Comparison of ENCODE assay signal across 25 cellular contexts in the genomic region with DNA sequence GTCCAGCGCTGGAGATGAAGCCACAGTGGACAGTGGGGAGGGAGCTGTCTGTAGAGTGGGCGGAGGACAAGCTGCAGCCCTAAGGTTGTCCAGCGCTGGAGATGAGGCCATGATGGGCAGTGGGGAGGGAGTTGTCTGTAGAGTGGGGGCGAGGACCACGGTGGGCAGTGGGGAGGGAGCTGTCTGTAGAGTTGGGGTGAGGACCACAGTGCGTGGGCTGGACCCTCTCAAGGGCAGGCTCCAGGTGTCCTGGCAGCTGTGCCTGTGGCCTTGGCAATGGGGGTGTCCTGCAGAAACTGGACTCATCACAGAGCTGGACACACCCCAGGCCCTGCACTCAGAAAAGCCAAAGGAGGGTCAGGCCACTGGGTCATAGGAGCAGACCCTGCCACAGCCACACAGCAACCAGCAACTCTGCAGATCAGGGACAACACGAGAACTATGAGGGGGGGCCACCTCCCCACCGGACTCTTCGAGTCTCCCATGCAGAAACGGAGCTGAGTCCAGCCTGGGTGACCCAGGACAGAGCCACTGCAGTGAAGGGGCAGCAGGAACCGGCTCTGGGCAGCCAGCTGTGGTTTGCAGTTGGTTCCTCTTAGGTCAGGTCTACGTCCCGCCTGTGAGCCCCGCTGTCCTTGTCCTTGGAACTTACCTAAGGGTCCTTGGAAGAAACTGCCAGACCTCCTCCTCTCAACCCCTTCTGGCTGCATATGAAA. TPM values are rescaled to one million over a fixed set of nuclear protein-coding genes. Genes with fewer than 3 reads are reported as not detected.
DNase-seq lines count a peak whose midpoint lies in the region; ATAC-seq, FAIRE-seq and TF ChIP-seq lines count a peak whose summit lies in the region.
"Had no signal": no experiment of that assay in that cellular context is flagged by ENCODE, and none has a peak within 500 bp of the region (broad histone marks: within the 10 kb centered on the region; RNA-seq: fewer than 3 reads in every experiment).

No MANE protein-coding gene starts in this region.

- H3K4me1 ChIP-seq in right cardiac atrium (ENCODE audit: control insufficient read depth, insufficient read depth, low read length) = no peaks in the 10 kb centered on the region
- no peaks in the 10 kb centered on the region for H3K4me1 ChIP-seq in left ventricle myocardium inferior
- H3K4me1 ChIP-seq in kidney (ENCODE audit: control insufficient read depth in 1 of 2, insufficient read depth in 1 of 2, low read depth in 1 of 2, low read length in 2 of 2) = no peaks in the 10 kb centered on the region
- no peaks in the 10 kb centered on the region for H3K4me1 ChIP-seq in uterus

- DNase-seq in right cardiac atrium (peak in 2 of 3 donors; percentile 2 to 15), left ventricle myocardium inferior (no peak), kidney (peak; percentile 54), posterior vena cava (ENCODE audit: low spot score) (peak; percentile 47), glutamatergic neuron (no peak), uterus (no peak), activated gamma-delta T cell (lab: John Stamatoyannopoulos, UW) (no peak)
- DNase-seq: CD4-positive, alpha-beta T cell; H9; IMR-90; MG63; NCI-H1105 treated with DMSO at 0.1 percent for 48 hours; NCI-H146; NCI-H1930; NCI-H446; NCI-H526; NCI-H82; NK-92 treated with Interleukin-12 subunit alpha and Interleukin-12 subunit beta, amount 100 ng/mL, for 24 hours; PC-3; SHP77 had no signal

- no peak for TF ChIP-seq POLR2A in uterus (IDR thresholded peaks at IDR 0.05)

- no peaks in the 10 kb centered on the region for H3K4me1 Mint-ChIP-seq in glutamatergic neuron (ENCODE audit: low read depth, unreplicated experiment)

- peaks cover 5% of the 10 kb centered on the region for H3K9me3 Mint-ChIP-seq in glutamatergic neuron (ENCODE audit: unreplicated experiment)

- no peaks in the 10 kb centered on the region for H3K27me3 ChIP-seq in right cardiac atrium (ENCODE audit: control insufficient read depth, insufficient read depth)
- H3K27me3 ChIP-seq in left ventricle myocardium inferior (ENCODE audit: low read depth) = peaks cover 64% of the 10 kb centered on the region
- H3K27me3 ChIP-seq in uterus = no peaks in the 10 kb centered on the region
- H3K27me3 ChIP-seq: MG63 had no signal

- H3K4me3 ChIP-seq in right cardiac atrium (ENCODE audit: low read length) (no peak overlapping the region), left ventricle myocardium inferior (no peak overlapping the region), kidney (ENCODE audit: low read length in 2 of 2) (no peak overlapping the region), uterus (no peak overlapping the region)
- H3K4me3 ChIP-seq: BLaER1, GM23338, MG63 had no signal

- ATAC-seq in right cardiac atrium = no peak
- ATAC-seq: PC-3 had no signal

- H3K9me3 ChIP-seq in right cardiac atrium (ENCODE audit: control insufficient read depth, low read length) (no peaks in the 10 kb centered on the region), left ventricle myocardium inferior (replicated peaks) (no peaks in the 10 kb centered on the region), kidney (ENCODE audit: control insufficient read depth in 1 of 2, low read length in 2 of 2) (no peaks in the 10 kb centered on the region), uterus (no peaks in the 10 kb centered on the region)
- H3K9me3 ChIP-seq: BLaER1, MG63 had no signal

- intact Hi-C loops in right cardiac atrium (cut with DNase I) = no loop called here
- intact Hi-C loops in left ventricle myocardium inferior (cut with micrococcal nuclease) = no loop called here
- intact Hi-C loops in kidney (cut with DNase I) = no loop called here
- intact Hi-C loops in posterior vena cava (cut with DNase I) = no loop called here
- intact Hi-C loops in uterus (cut with DNase I; ENCODE audit: low total_unique reads) = no loop called here

- 79% methylated on average over 14 of the region's 14 CpGs for WGBS in right cardiac atrium

- H3K36me3 ChIP-seq in left ventricle myocardium inferior (no peaks in the 10 kb centered on the region), kidney (ENCODE audit: control insufficient read depth in 1 of 2, insufficient read depth in 2 of 2, low read length in 2 of 2) (no peaks in the 10 kb centered on the region), uterus (no peaks in the 10 kb centered on the region)
- H3K36me3 ChIP-seq: BLaER1, MG63 had no signal

- peaks cover 10% of the 10 kb centered on the region for H3K27me3 Mint-ChIP-seq in glutamatergic neuron (ENCODE audit: unreplicated experiment)

- H3K9ac ChIP-seq in kidney (ENCODE audit: low read length in 2 of 2) = no peak overlapping the region
- H3K9ac ChIP-seq: BLaER1 had no signal

- no peak overlapping the region for H3K4me3 Mint-ChIP-seq in glutamatergic neuron (ENCODE audit: unreplicated experiment)
- H3K4me3 Mint-ChIP-seq: CD4-positive, alpha-beta T cell; GM23338; H9 had no signal

- H3K27ac ChIP-seq in right cardiac atrium (ENCODE audit: low read length) (no peak overlapping the region), left ventricle myocardium inferior (replicated peaks) (no peak overlapping the region), kidney (ENCODE audit: low read depth in 2 of 2, low read length in 2 of 2) (no peak overlapping the region), uterus (no peak overlapping the region)
- H3K27ac ChIP-seq: BLaER1 had no signal

- no peak overlapping the region for H3K27ac Mint-ChIP-seq in glutamatergic neuron (ENCODE audit: unreplicated experiment)
- H3K27ac Mint-ChIP-seq: CD4-positive, alpha-beta T cell; GM23338; H9 had no signal

- no peak for FAIRE-seq in kidney (lab: Jason Lieb, UNC)
- FAIRE-seq: D721Med had no signal

- TF ChIP-seq CTCF in left ventricle myocardium inferior (IDR thresholded peaks at IDR 0.05; ENCODE audit: borderline replicate concordance) = no peak
- no peak for TF ChIP-seq CTCF in kidney (IDR thresholded peaks at IDR 0.05; ENCODE audit: borderline replicate concordance, extremely low read depth, insufficient read depth)
- TF ChIP-seq CTCF in glutamatergic neuron (IDR thresholded peaks at IDR 0.05; ENCODE audit: partially characterized antibody, unreplicated experiment) = no peak
- no peak for TF ChIP-seq CTCF in uterus (IDR thresholded peaks at IDR 0.05)

- no peaks in the 10 kb centered on the region for H3K36me3 Mint-ChIP-seq in glutamatergic neuron (ENCODE audit: unreplicated experiment)

RNA-seq across cellular contexts. Expression of a gene that starts 33.4 kb away (rescaled TPM):
- total RNA-seq in right cardiac atrium (1 to 10 TPM; 5.6 to 8.5 (median 6.9) TPM), left ventricle myocardium inferior (8.6 TPM), kidney (8.0 TPM), posterior vena cava (1 to 10 TPM; 4.7 to 5.1 TPM), glutamatergic neuron (ENCODE audit: unreplicated experiment) (126 TPM), uterus (10 to 100 TPM in 1 of 4 donors, 1 to 10 TPM in 1, under 1 TPM in 2; under 0.01 to 12.1 (median 3.1) TPM)
- polyA plus RNA-seq in right cardiac atrium (7.3 TPM), kidney (ENCODE audit: insufficient read depth, low read depth, low replicate concordance) (0.75 TPM)
- total RNA-seq: A172, IMR-90, PC-3, SK-MEL-5 had no signal
- polyA plus RNA-seq: IMR-90 had no signal

Comparison
In these comparisons a context has a peak if more than half of its experiments do, and no peak if none do; other contexts are left out.
1. DNase-seq: peak in right cardiac atrium (2 of 3), kidney (single experiment) and posterior vena cava (single experiment); none in left ventricle myocardium inferior (single experiment), glutamatergic neuron (single experiment), uterus (0 of 2) and activated gamma-delta T cell (single experiment).